Comparison of ENCODE assay signal across 15 cellular contexts in genomic region chr9:77954018-77954417, GRCh38.
DNase-seq lines count a peak whose midpoint lies in the region; ATAC-seq and TF ChIP-seq lines count a peak whose summit lies in the region.
"Had no signal": no experiment of that assay in that cellular context is flagged by ENCODE, and none has a peak within 500 bp of the region (broad histone marks: within the 10 kb centered on the region; RNA-seq: fewer than 3 reads in every experiment).

No MANE protein-coding gene starts in this region.

- peaks cover 71% of the 10 kb centered on the region for H3K4me1 ChIP-seq in left ventricle myocardium inferior
- peaks cover 55 to 92% (median 67%) of the 10 kb centered on the region in 4 donors for H3K4me1 ChIP-seq in upper lobe of left lung

- H3K36me3 ChIP-seq in left ventricle myocardium inferior = no peaks in the 10 kb centered on the region
- no peaks in the 10 kb centered on the region for H3K36me3 ChIP-seq in brain microvascular endothelial cell (replicated peaks)
- no peaks in the 10 kb centered on the region for H3K36me3 ChIP-seq in upper lobe of left lung

- no peak for TF ChIP-seq POLR2A in upper lobe of left lung (IDR thresholded peaks at IDR 0.05)

- ATAC-seq in Right ventricle myocardium inferior = no peak
- peak; percentile 65 for ATAC-seq in left colon
- peak in 1 of 2 donors; percentile 61 for ATAC-seq in upper lobe of left lung (ENCODE audit: low FRiP score in 2 of 2)
- no peak for ATAC-seq in GM21381 (IDR thresholded peaks at IDR 0.05; ENCODE audit: unreplicated experiment)
- no peak for ATAC-seq in HG03521 (IDR thresholded peaks at IDR 0.05; ENCODE audit: unreplicated experiment)
- ATAC-seq: activated T-cell treated with anti-CD3 and anti-CD28 coated beads, Interleukin-2, amount 50 U/mL, for 72 hours; body of pancreas had no signal

- 62 to 77% methylated on average over 4 of the region's 4 CpGs for WGBS in upper lobe of left lung, 2 donors

- TF ChIP-seq CTCF in left ventricle myocardium inferior (IDR thresholded peaks at IDR 0.05; ENCODE audit: borderline replicate concordance) = no peak
- no peak for TF ChIP-seq CTCF in brain microvascular endothelial cell (IDR thresholded peaks at IDR 0.05; ENCODE audit: low read depth, low read length, missing control alignments)
- TF ChIP-seq CTCF in upper lobe of left lung (IDR thresholded peaks at IDR 0.05) = no peak

- H3K9me3 ChIP-seq in left ventricle myocardium inferior (replicated peaks) (no peaks in the 10 kb centered on the region), upper lobe of left lung (no peaks in the 10 kb centered on the region)
- H3K9me3 ChIP-seq: body of pancreas had no signal

- peak overlapping the region; percentile 59 for H3K27ac ChIP-seq in left ventricle myocardium inferior (replicated peaks)
- no peak overlapping the region for H3K27ac ChIP-seq in brain microvascular endothelial cell
- peak overlapping the region in 3 of 4 donors; percentile 37 to 60 (median 59) for H3K27ac ChIP-seq in upper lobe of left lung

- DNase-seq in left ventricle myocardium inferior = no peak
- DNase-seq in Right ventricle myocardium inferior (ENCODE audit: missing footprints) = no peak
- DNase-seq in brain microvascular endothelial cell = peak; percentile 24
- DNase-seq in left colon = no peak
- no peak for DNase-seq in upper lobe of left lung
- DNase-seq in NK-92 treated with Interleukin-12 subunit alpha and Interleukin-12 subunit beta, amount 100 ng/mL, for 24 hours (lab: John Stamatoyannopoulos, UW) = no peak
- DNase-seq: activated CD4-positive, alpha-beta T cell treated with anti-CD3 and anti-CD28 coated beads, Interleukin-2, amount 10 ng/mL, durations not matched to agents 7 days and 5 days; activated T-cell treated with anti-CD3 and anti-CD28 coated beads, Interleukin-2, amount 50 U/mL, for 72 hours; body of pancreas; hippocampal formation; NCI-H1105; NCI-H446; stimulated activated CD8-positive, alpha-beta memory T cell treated with anti-CD3 and anti-CD28 coated beads, Interleukin-4, amount 100 ng/mL, for 48 hours had no signal

- H3K27me3 ChIP-seq in left ventricle myocardium inferior (ENCODE audit: low read depth) (no peaks in the 10 kb centered on the region), brain microvascular endothelial cell (replicated peaks) (no peaks in the 10 kb centered on the region), upper lobe of left lung (no peaks in the 10 kb centered on the region)
- H3K27me3 ChIP-seq: body of pancreas had no signal

- no peak for TF ChIP-seq EP300 in upper lobe of left lung (IDR thresholded peaks at IDR 0.05)

- intact Hi-C loops in left ventricle myocardium inferior (cut with micrococcal nuclease) (no loop called here), Right ventricle myocardium inferior (cut with DNase I) (no loop called here), left colon (cut with DNase I, micrococcal nuclease) (no loop called here)

- no peak overlapping the region for H3K4me3 ChIP-seq in left ventricle myocardium inferior
- H3K4me3 ChIP-seq in brain microvascular endothelial cell (ENCODE audit: low read depth, low read length) = no peak overlapping the region
- no peak overlapping the region for H3K4me3 ChIP-seq in upper lobe of left lung
- H3K4me3 ChIP-seq: body of pancreas had no signal

- in situ Hi-C loops in brain microvascular endothelial cell (cut with HindIII; ENCODE audit: low pct_ligation_motif_present, low sequenced_read_pairs) = no loop called here
